In the genomic region with DNA sequence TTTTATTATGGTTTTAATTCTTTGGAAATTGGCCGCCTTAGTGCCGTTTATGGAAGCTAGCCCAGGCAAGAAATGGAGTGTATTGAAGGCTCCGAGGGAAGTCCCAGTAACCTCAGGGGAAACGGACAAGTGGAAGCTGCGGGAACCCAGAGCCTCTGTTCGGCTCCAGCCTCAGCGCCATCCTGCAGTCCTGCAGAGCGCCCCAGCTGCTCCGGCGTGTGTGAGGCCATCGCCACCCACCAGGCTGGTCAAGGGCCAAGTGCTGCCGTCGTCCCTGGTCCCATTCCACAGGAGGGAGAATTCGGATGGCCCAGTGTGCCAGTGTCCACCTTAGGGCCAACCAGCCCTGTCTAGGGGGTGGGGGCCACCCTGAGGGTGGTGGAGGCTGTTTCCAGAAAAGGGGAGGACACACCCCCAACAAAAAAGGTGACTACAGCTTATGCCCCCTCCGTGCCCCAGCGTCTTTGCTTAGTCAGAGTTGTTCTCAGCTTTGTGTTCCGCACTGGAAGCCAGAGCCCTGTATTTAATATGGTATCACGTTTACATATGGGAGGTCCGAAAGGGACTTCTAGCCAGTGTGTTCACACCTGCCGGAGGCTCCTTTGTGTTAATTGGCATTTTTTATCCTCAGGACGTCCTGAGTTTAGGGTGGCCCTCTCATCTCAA, we compare ENCODE assay signal across 19 cellular contexts. TPM values are rescaled to one million over a fixed set of nuclear protein-coding genes. Genes with fewer than 3 reads are reported as not detected.
DNase-seq lines count a peak whose midpoint lies in the region; ATAC-seq, FAIRE-seq and TF ChIP-seq lines count a peak whose summit lies in the region.
"Had no signal": no experiment of that assay in that cellular context is flagged by ENCODE, and none has a peak within 500 bp of the region (broad histone marks: within the 10 kb centered on the region; RNA-seq: fewer than 3 reads in every experiment).

No MANE protein-coding gene starts in this region.

- H3K9me3 Mint-ChIP-seq in glutamatergic neuron (ENCODE audit: unreplicated experiment), result peaks cover 3% of the 10 kb centered on the region
- H3K9me3 Mint-ChIP-seq in activated CD4-positive, alpha-beta T cell treated with anti-CD3 and anti-CD28 coated beads, Interleukin-2, amount 10 ng/mL, durations not matched to agents 7 days and 5 days, result no peaks in the 10 kb centered on the region
- H3K9me3 Mint-ChIP-seq: CD4-positive, alpha-beta T cell had no signal

- H3K9me3 ChIP-seq in NT2/D1 (ENCODE audit: insufficient read depth, low read length) (no peaks in the 10 kb centered on the region), K562 (replicated peaks; ENCODE audit: control insufficient read depth, insufficient read depth, low read depth, low read length) (no peaks in the 10 kb centered on the region), psoas muscle (no peaks in the 10 kb centered on the region), left lung (no peaks in the 10 kb centered on the region)
- H3K9me3 ChIP-seq: BE2C, SJSA1 had no signal

- in situ Hi-C loops in K562 (cut with MboI), result no loop called here

- no peak overlapping the region for H3K4me3 ChIP-seq in NT2/D1 (ENCODE audit: insufficient read length, low read depth)
- no peak overlapping the region for H3K4me3 ChIP-seq in K562
- peak overlapping the region; percentile 42 for H3K4me3 ChIP-seq in psoas muscle
- no peak overlapping the region for H3K4me3 ChIP-seq in left lung
- H3K4me3 ChIP-seq: SJSA1 had no signal

- TF ChIP-seq POLR2A in K562 (conservative IDR thresholded peaks at IDR 0.05), result no peak

- FAIRE-seq in K562 (lab: Jason Lieb, UNC), result no peak

- H3K9me1 ChIP-seq in K562 (ENCODE audit: control insufficient read depth, insufficient read depth, low read length), result peaks cover 3% of the 10 kb centered on the region

- no peak for TF ChIP-seq RAD21 in K562 (CRISPR knock-in tag; conservative IDR thresholded peaks at IDR 0.05 in 1 of 2, IDR thresholded peaks at IDR 0.05 in 1 of 2)

- H3K27me3 ChIP-seq in NT2/D1 (ENCODE audit: insufficient read depth, insufficient read length) (no peaks in the 10 kb centered on the region), K562 (ENCODE audit: control insufficient read depth in 2 of 2, insufficient read depth in 2 of 2, low read length in 2 of 2) (no peaks in the 10 kb centered on the region), psoas muscle (ENCODE audit: insufficient read depth in 3 of 3, low read length in 2 of 3) (no peaks in the 10 kb centered on the region), left lung (no peaks in the 10 kb centered on the region)
- H3K27me3 ChIP-seq: BE2C, SJSA1 had no signal

- no peak for TF ChIP-seq EP300 in K562 (IDR thresholded peaks at IDR 0.05; ENCODE audit: low read length)

- intact Hi-C loops in K562 (cut with micrococcal nuclease), result no loop called here
- intact Hi-C loops in psoas muscle (cut with DNase I), result no loop called here
- intact Hi-C loops in left lung (cut with DNase I), result no loop called here

- H3K36me3 ChIP-seq in NT2/D1 (ENCODE audit: insufficient read depth, insufficient read length, low read length), result peaks cover 47% of the 10 kb centered on the region
- peaks cover 19% of the 10 kb centered on the region; the same call in 1 of the 3 replicates for H3K36me3 ChIP-seq in K562 (ENCODE audit: control insufficient read depth, insufficient read depth, low read length)
- peaks cover 0 to 19% of the 10 kb centered on the region in 2 donors for H3K36me3 ChIP-seq in psoas muscle (ENCODE audit: insufficient read depth in 1 of 2, low read depth in 1 of 2)
- H3K36me3 ChIP-seq in left lung, result peaks cover 0 to 24% of the 10 kb centered on the region in 2 donors

- peaks cover 4% of the 10 kb centered on the region; the same call in 1 of the 2 replicates for H4K20me1 ChIP-seq in K562 (replicated peaks; ENCODE audit: control insufficient read depth, insufficient read depth, low read length)

- H3K4me2 ChIP-seq in K562 (ENCODE audit: insufficient read depth, low read length), result no peak overlapping the region

- H3K27ac Mint-ChIP-seq in glutamatergic neuron (ENCODE audit: unreplicated experiment), result peak overlapping the region; percentile 43
- H3K27ac Mint-ChIP-seq in activated CD4-positive, alpha-beta T cell treated with anti-CD3 and anti-CD28 coated beads, Interleukin-2, amount 10 ng/mL, durations not matched to agents 7 days and 5 days, result no peak overlapping the region
- H3K27ac Mint-ChIP-seq: CD4-positive, alpha-beta T cell had no signal

- POLR2A ChIA-PET in K562 (lab: Yijun Ruan, JAX), result interaction anchor here (0.6 to 1.2 kb wide), 4 partner anchors 11 to 208 kb away, joined by 3 to 4 read pairs (median 3); no protein-coding TSS in a partner anchor
- POLR2A ChIA-PET in activated CD4-positive, alpha-beta T cell treated with anti-CD3 and anti-CD28 coated beads, Interleukin-2, amount 10 ng/mL, durations not matched to agents 7 days and 5 days (lab: Charles Lee), result no interaction called here

- peaks cover 1% of the 10 kb centered on the region for H3K27me3 Mint-ChIP-seq in glutamatergic neuron (ENCODE audit: unreplicated experiment)
- no peaks in the 10 kb centered on the region for H3K27me3 Mint-ChIP-seq in activated CD4-positive, alpha-beta T cell treated with anti-CD3 and anti-CD28 coated beads, Interleukin-2, amount 10 ng/mL, durations not matched to agents 7 days and 5 days
- H3K27me3 Mint-ChIP-seq: CD4-positive, alpha-beta T cell had no signal

- H3K27ac ChIP-seq in K562 (ENCODE audit: extremely low read depth, low read depth, low read length), result no peak overlapping the region
- peak overlapping the region; percentile 74 for H3K27ac ChIP-seq in psoas muscle
- H3K27ac ChIP-seq in left lung, result no peak overlapping the region
- H3K27ac ChIP-seq: SJSA1 had no signal

- H2AFZ ChIP-seq in K562 (ENCODE audit: low read depth, low read length), result no peak overlapping the region

- CTCF ChIA-PET in K562 (lab: Yijun Ruan, JAX; ENCODE audit: low intra/inter-chr PET ratio), result no interaction called here
- CTCF ChIA-PET in activated CD4-positive, alpha-beta T cell treated with anti-CD3 and anti-CD28 coated beads, Interleukin-2, amount 10 ng/mL, durations not matched to agents 7 days and 5 days (lab: Charles Lee), result interaction anchor here (7.6 kb wide), 1 partner anchor 13 kb away, joined by 40 read pairs; the partner anchor contains the start of gene MGRN1

- H3K4me1 ChIP-seq in NT2/D1 (ENCODE audit: insufficient read depth, insufficient read length) (peaks cover 16% of the 10 kb centered on the region), K562 (replicated peaks in 1 of 2; ENCODE audit: control insufficient read depth in 2 of 2, insufficient read depth in 2 of 2, low read length in 2 of 2) (peaks cover 0 to 31% of the 10 kb centered on the region in 2 experiments; a peak in 1 of 5 replicates), psoas muscle (peaks cover 9% of the 10 kb centered on the region), left lung (peaks cover 12 to 43% of the 10 kb centered on the region in 2 donors)
- H3K4me1 ChIP-seq: BE2C, SJSA1 had no signal

- BruUV-seq in K562 (replicated peaks; lab: Mats Ljungman, UMichigan), result TSS peak; percentile 31

- peaks cover 23% of the 10 kb centered on the region for H3K4me1 Mint-ChIP-seq in glutamatergic neuron (ENCODE audit: low read depth, unreplicated experiment)
- H3K4me1 Mint-ChIP-seq in activated CD4-positive, alpha-beta T cell treated with anti-CD3 and anti-CD28 coated beads, Interleukin-2, amount 10 ng/mL, durations not matched to agents 7 days and 5 days, result peaks cover 19% of the 10 kb centered on the region

- 87% methylated on average over 18 of the region's 21 CpGs for WGBS in K562 (ENCODE audit: insufficient coverage, low coverage, missing lambda C conversion rate)
- WGBS in psoas muscle, 3 donors, result 33 to 63% (median 41%) methylated on average over 21 of the region's 21 CpGs

- TF ChIP-seq CTCF in K562 (IDR thresholded peaks at IDR 0.05 in 2 of 3, conservative IDR thresholded peaks at IDR 0.05 in 1 of 3; ENCODE audit: insufficient read depth in 2 of 3, low read depth in 1 of 3, low read length in 3 of 3) (no peak), glutamatergic neuron (IDR thresholded peaks at IDR 0.05; ENCODE audit: partially characterized antibody, unreplicated experiment) (no peak), psoas muscle (IDR thresholded peaks at IDR 0.05) (no peak), left lung (IDR thresholded peaks at IDR 0.05) (no peak)

- H3K36me3 Mint-ChIP-seq in glutamatergic neuron (ENCODE audit: unreplicated experiment), result no peaks in the 10 kb centered on the region
- H3K36me3 Mint-ChIP-seq in activated CD4-positive, alpha-beta T cell treated with anti-CD3 and anti-CD28 coated beads, Interleukin-2, amount 10 ng/mL, durations not matched to agents 7 days and 5 days (ENCODE audit: low read depth), result peaks cover 5% of the 10 kb centered on the region

- ATAC-seq in K562 (no peak), psoas muscle (peak; percentile 63 to 88 (median 78)), left lung (no peak), GM21447 (IDR thresholded peaks at IDR 0.05; ENCODE audit: unreplicated experiment) (no peak)
- ATAC-seq: HCT116, PC-3 had no signal

- DNase-seq in NT2/D1 (ENCODE audit: low read depth, low spot score) (no peak), K562 (ENCODE audit: extremely low read depth in 1 of 4, low spot score in 3 of 4) (no peak), glutamatergic neuron (no peak), psoas muscle (peak in 1 of 2 donors; percentile 72), activated gamma-delta T cell (lab: John Stamatoyannopoulos, UW) (no peak), left lung (no peak)
- DNase-seq in activated CD4-positive, alpha-beta T cell treated with anti-CD3 and anti-CD28 coated beads, Interleukin-2, amount 10 ng/mL, durations not matched to agents 7 days and 5 days, result no peak
- DNase-seq: BE2C; CD4-positive, alpha-beta T cell; EL; NCI-H1436; NCI-H2029; NCI-H2171; NCI-H446; NCI-H748 treated with DMSO at 0.1 percent for 48 hours; PC-3 had no signal

- H3K4me3 Mint-ChIP-seq in glutamatergic neuron (ENCODE audit: unreplicated experiment), result no peak overlapping the region
- H3K4me3 Mint-ChIP-seq in activated CD4-positive, alpha-beta T cell treated with anti-CD3 and anti-CD28 coated beads, Interleukin-2, amount 10 ng/mL, durations not matched to agents 7 days and 5 days, result no peak overlapping the region
- H3K4me3 Mint-ChIP-seq: CD4-positive, alpha-beta T cell had no signal

- H3K79me2 ChIP-seq in K562 (ENCODE audit: control insufficient read depth, insufficient read depth, low read length), result peaks cover 32% of the 10 kb centered on the region

- H3K9ac ChIP-seq in NT2/D1 (ENCODE audit: insufficient read length, low read depth), result peak overlapping the region; percentile 21
- no peak overlapping the region for H3K9ac ChIP-seq in K562 (ENCODE audit: insufficient read depth in 1 of 2, low read depth in 2 of 2, low read length in 2 of 2)

RNA-seq across cellular contexts. Expression of gene MGRN1, which starts 13.0 kb away (rescaled TPM):
- 41.1 and 92.0 TPM in 2 replicates for total RNA-seq in K562 (2011; cell fraction: chromatin; rRNA removed; ENCODE audit: low replicate concordance)
- total RNA-seq in K562 (2011; cell fraction: nucleolus; rRNA removed), result 34.2 and 37.4 TPM in 2 replicates
- 33.4 and 44.4 TPM in 2 replicates for total RNA-seq in K562 (2011; cell fraction: nucleoplasm; rRNA removed)
- 11.6 and 15.7 TPM in 2 replicates for total RNA-seq in K562 (2014; rRNA removed)
- total RNA-seq in K562 (2014; rRNA removed; fragmentation: Illumina TruSeq; extraction: Trizol), result 3.4 and 3.5 TPM in 2 replicates
- 6.0 and 6.8 TPM in 2 replicates for total RNA-seq in K562 (2015; rRNA removed; fragmentation: Illumina TruSeq; extraction: Trizol)
- total RNA-seq in K562 (2021), result 35.2 and 37.9 TPM in 2 replicates
- 2.7 and 5.0 TPM in 2 replicates for polyA plus RNA-seq in K562 (2011; rRNA removed)
- 2.9 and 4.6 TPM in 2 replicates for polyA plus RNA-seq in K562 (2011; cell fraction: cytosol; rRNA removed)
- polyA plus RNA-seq in K562 (2011; cell fraction: nucleus; rRNA removed), result 15.2 and 25.7 TPM in 2 replicates
- 21.1 and 24.5 TPM in 2 replicates for polyA plus RNA-seq in K562 (2012)
- polyA plus RNA-seq in K562 (2014; fragmentation: Illumina TruSeq; extraction: Trizol), result 8.5 and 17.4 TPM in 2 replicates
- under 1 TPM; 0.15 to 0.27 TPM for polyA plus RNA-seq in K562 (2014; fragmentation: Nextera tagmentation; extraction: Ambion mirVana)
- polyA plus RNA-seq in K562 (2014; rRNA removed), result 11.2 and 13.0 TPM in 2 replicates
- 5.9 and 6.1 TPM in 2 replicates for polyA minus RNA-seq in K562 (2011; rRNA and poly(A)+ RNA removed)
- 14.1 and 21.3 TPM in 2 replicates for polyA minus RNA-seq in K562 (2011; cell fraction: cytosol; rRNA and poly(A)+ RNA removed)
- polyA minus RNA-seq in K562 (2011; cell fraction: nucleus; rRNA and poly(A)+ RNA removed), result 10.2 and 16.8 TPM in 2 replicates
- 150 TPM for total RNA-seq in glutamatergic neuron (ENCODE audit: unreplicated experiment)
- 10 to 100 TPM; 44.2 to 63.1 (median 59.4) TPM for total RNA-seq in psoas muscle
- 10 to 100 TPM; 20.2 to 36.3 (median 24.6) TPM for polyA plus RNA-seq in psoas muscle
- total RNA-seq in left lung, result 10 to 100 TPM; 81.6 to 98.1 TPM
- 10 to 100 TPM; 74.4 to 79.5 TPM for total RNA-seq in activated CD4-positive, alpha-beta T cell treated with anti-CD3 and anti-CD28 coated beads, Interleukin-2, amount 10 ng/mL, durations not matched to agents 7 days and 5 days

RNA-seq across cellular contexts. Expression of gene UBALD1, which starts 22.9 kb away (rescaled TPM):
- total RNA-seq in K562 (2011; cell fraction: chromatin; rRNA removed; ENCODE audit: low replicate concordance), result 16.0 and 57.6 TPM in 2 replicates
- total RNA-seq in K562 (2011; cell fraction: nucleolus; rRNA removed), result 61.3 and 65.9 TPM in 2 replicates
- 23.4 and 28.0 TPM in 2 replicates for total RNA-seq in K562 (2011; cell fraction: nucleoplasm; rRNA removed)
- total RNA-seq in K562 (2014; rRNA removed) (22.4 and 26.6 TPM in 2 replicates), K562 (2014; rRNA removed; fragmentation: Illumina TruSeq; extraction: Trizol) (0.86 and 1.3 TPM in 2 replicates), K562 (2015; rRNA removed; fragmentation: Illumina TruSeq; extraction: Trizol) (6.2 and 7.5 TPM in 2 replicates), K562 (2021) (31.7 and 38.0 TPM in 2 replicates), glutamatergic neuron (ENCODE audit: unreplicated experiment) (54.6 TPM), psoas muscle (10 to 100 TPM; 23.0 to 47.5 (median 37.5) TPM), left lung (10 to 100 TPM; 26.7 to 27.8 TPM)
- polyA plus RNA-seq in K562 (2011; rRNA removed) (3.7 and 7.3 TPM in 2 replicates), K562 (2014; fragmentation: Illumina TruSeq; extraction: Trizol) (3.8 and 10.5 TPM in 2 replicates), K562 (2014; fragmentation: Nextera tagmentation; extraction: Ambion mirVana) (not detected), K562 (2014; rRNA removed) (21.8 and 26.0 TPM in 2 replicates), psoas muscle (10 to 100 TPM; 13.6 to 40.2 (median 28.3) TPM)
- 6.4 and 24.1 TPM in 2 replicates for polyA plus RNA-seq in K562 (2011; cell fraction: cytosol; rRNA removed)
- polyA plus RNA-seq in K562 (2011; cell fraction: nucleus; rRNA removed), result 16.0 and 47.0 TPM in 2 replicates
- polyA plus RNA-seq in K562 (2012), result 33.6 and 39.2 TPM in 2 replicates
- 0.87 and 1.6 TPM in 2 replicates for polyA minus RNA-seq in K562 (2011; rRNA and poly(A)+ RNA removed)
- 6.5 and 9.3 TPM in 2 replicates for polyA minus RNA-seq in K562 (2011; cell fraction: cytosol; rRNA and poly(A)+ RNA removed)
- polyA minus RNA-seq in K562 (2011; cell fraction: nucleus; rRNA and poly(A)+ RNA removed), result 12.0 and 17.2 TPM in 2 replicates
- 10 to 100 TPM; 21.5 to 22.2 TPM for total RNA-seq in activated CD4-positive, alpha-beta T cell treated with anti-CD3 and anti-CD28 coated beads, Interleukin-2, amount 10 ng/mL, durations not matched to agents 7 days and 5 days

RNA-seq across cellular contexts. Expression of gene NUDT16L1, which starts 55.7 kb away (rescaled TPM):
- total RNA-seq in K562 (2011; cell fraction: chromatin; rRNA removed; ENCODE audit: low replicate concordance), result 12.3 and 32.4 TPM in 2 replicates
- 30.5 and 32.1 TPM in 2 replicates for total RNA-seq in K562 (2011; cell fraction: nucleolus; rRNA removed)
- 19.6 TPM in 2 replicates for total RNA-seq in K562 (2011; cell fraction: nucleoplasm; rRNA removed)
- total RNA-seq in K562 (2014; rRNA removed) (35.7 and 37.0 TPM in 2 replicates), K562 (2014; rRNA removed; fragmentation: Illumina TruSeq; extraction: Trizol) (5.9 and 8.6 TPM in 2 replicates), K562 (2015; rRNA removed; fragmentation: Illumina TruSeq; extraction: Trizol) (13.7 and 13.8 TPM in 2 replicates), K562 (2021) (33.1 and 34.9 TPM in 2 replicates), glutamatergic neuron (ENCODE audit: unreplicated experiment) (34.3 TPM), psoas muscle (10 to 100 TPM in 1 of 4 donors, 1 to 10 TPM in 3; 6.3 to 20.2 (median 8.4) TPM), left lung (10 to 100 TPM; 26.6 to 53.1 TPM)
- polyA plus RNA-seq in K562 (2011; rRNA removed) (14.6 and 20.1 TPM in 2 replicates), K562 (2014; fragmentation: Illumina TruSeq; extraction: Trizol) (10.1 and 14.7 TPM in 2 replicates), K562 (2014; fragmentation: Nextera tagmentation; extraction: Ambion mirVana) (1 to 10 TPM; 1.4 to 1.9 TPM), K562 (2014; rRNA removed) (37.6 and 39.9 TPM in 2 replicates), psoas muscle (1 to 10 TPM; 6.6 to 9.7 (median 7.4) TPM)
- 25.7 and 57.0 TPM in 2 replicates for polyA plus RNA-seq in K562 (2011; cell fraction: cytosol; rRNA removed)
- 28.9 and 31.1 TPM in 2 replicates for polyA plus RNA-seq in K562 (2011; cell fraction: nucleus; rRNA removed)
- 18.7 and 22.2 TPM in 2 replicates for polyA plus RNA-seq in K562 (2012)
- polyA minus RNA-seq in K562 (2011; rRNA and poly(A)+ RNA removed), result 4.1 and 5.1 TPM in 2 replicates
- polyA minus RNA-seq in K562 (2011; cell fraction: cytosol; rRNA and poly(A)+ RNA removed), result 7.0 and 11.2 TPM in 2 replicates
- polyA minus RNA-seq in K562 (2011; cell fraction: nucleus; rRNA and poly(A)+ RNA removed), result 10.1 and 11.6 TPM in 2 replicates
- 10 to 100 TPM; 32.3 to 35.5 TPM for total RNA-seq in activated CD4-positive, alpha-beta T cell treated with anti-CD3 and anti-CD28 coated beads, Interleukin-2, amount 10 ng/mL, durations not matched to agents 7 days and 5 days

Comparison
In these comparisons a context has a peak if more than half of its experiments do, and no peak if none do; other contexts are left out.
1. ATAC-seq: peak in psoas muscle (4 of 4); none in K562 (single experiment), left lung (single experiment) and GM21447 (single experiment).